22 cellular contexts compared by ENCODE assay signal in genomic region chr22:26922804-26923203, GRCh38.
DNase-seq lines count a peak whose midpoint lies in the region; ATAC-seq, FAIRE-seq and TF ChIP-seq lines count a peak whose summit lies in the region.
"Had no signal": no experiment of that assay in that cellular context is flagged by ENCODE, and none has a peak within 500 bp of the region (broad histone marks: within the 10 kb centered on the region; RNA-seq: fewer than 3 reads in every experiment).

No MANE protein-coding gene starts in this region.

- no peaks in the 10 kb centered on the region for H3K27me3 Mint-ChIP-seq in activated CD4-positive, alpha-beta T cell treated with anti-CD3 and anti-CD28 coated beads, Interleukin-2, amount 10 ng/mL, durations not matched to agents 24 days and 14 days
- H3K27me3 Mint-ChIP-seq: activated T-helper 17 cell treated with anti-CD3 and anti-CD28 coated beads, Interleukin-2, amount 50 U/mL, for 72 hours had no signal

- no peak overlapping the region for H3K27ac ChIP-seq in GM12878 (ENCODE audit: control insufficient read depth, insufficient read depth)
- H3K27ac ChIP-seq: C4-2B, foreskin keratinocyte, uterus had no signal

- intact Hi-C loops in activated CD4-positive, alpha-beta T cell treated with anti-CD3 and anti-CD28 coated beads, Interleukin-2, amount 10 ng/mL, durations not matched to agents 24 days and 14 days (cut with micrococcal nuclease) = no loop called here
- intact Hi-C loops in GM12878 (cut with micrococcal nuclease; ENCODE audit: unreplicated experiment) = no loop called here

- no peak overlapping the region for H3K4me3 ChIP-seq in GM12878
- H3K4me3 ChIP-seq: uterus had no signal

- TF ChIP-seq RAD21 in GM12878 (IDR thresholded peaks at IDR 0.05; ENCODE audit: insufficient read depth, low read depth, low read length) = no peak

- no peak overlapping the region for H3K4me3 Mint-ChIP-seq in activated CD4-positive, alpha-beta T cell treated with anti-CD3 and anti-CD28 coated beads, Interleukin-2, amount 10 ng/mL, durations not matched to agents 24 days and 14 days
- H3K4me3 Mint-ChIP-seq: activated T-helper 17 cell treated with anti-CD3 and anti-CD28 coated beads, Interleukin-2, amount 50 U/mL, for 72 hours; dendritic cell treated with granulocyte-macrophage colony-stimulating factor and Interleukin-4, amounts not matched to agents 40 ng/mL and 50 ng/mL, for 4 days; neural crest cell; T-helper 17 cell had no signal

- no peak overlapping the region for H3K27ac Mint-ChIP-seq in activated CD4-positive, alpha-beta T cell treated with anti-CD3 and anti-CD28 coated beads, Interleukin-2, amount 10 ng/mL, durations not matched to agents 24 days and 14 days
- H3K27ac Mint-ChIP-seq: activated T-helper 17 cell treated with anti-CD3 and anti-CD28 coated beads, Interleukin-2, amount 50 U/mL, for 72 hours; dendritic cell treated with granulocyte-macrophage colony-stimulating factor and Interleukin-4, amounts not matched to agents 40 ng/mL and 50 ng/mL, for 4 days; T-helper 17 cell had no signal

- no peak for TF ChIP-seq EP300 in GM12878 (IDR thresholded peaks at IDR 0.05; ENCODE audit: borderline replicate concordance in 1 of 2, control insufficient read depth in 1 of 2, low read depth in 2 of 2, low read length in 2 of 2)

- in situ Hi-C loops in GM12878 (cut with MboI) = no loop called here

- no peak for FAIRE-seq in GM12878 (lab: Jason Lieb, UNC)
- FAIRE-seq: small intestine had no signal

- H3K36me3 Mint-ChIP-seq in activated CD4-positive, alpha-beta T cell treated with anti-CD3 and anti-CD28 coated beads, Interleukin-2, amount 10 ng/mL, durations not matched to agents 24 days and 14 days (ENCODE audit: low read depth) = no peaks in the 10 kb centered on the region

- H3K9me3 Mint-ChIP-seq in activated CD4-positive, alpha-beta T cell treated with anti-CD3 and anti-CD28 coated beads, Interleukin-2, amount 10 ng/mL, durations not matched to agents 24 days and 14 days = peaks cover 1% of the 10 kb centered on the region
- H3K9me3 Mint-ChIP-seq: activated T-helper 17 cell treated with anti-CD3 and anti-CD28 coated beads, Interleukin-2, amount 50 U/mL, for 72 hours; dendritic cell treated with granulocyte-macrophage colony-stimulating factor and Interleukin-4, amounts not matched to agents 40 ng/mL and 50 ng/mL, for 4 days; neural crest cell had no signal

- SMC1A ChIA-PET in GM12878 (lab: Charles Lee; ENCODE audit: uncharacterized antibody, unreplicated experiment) = no interaction called here

- no peak overlapping the region for H3K9ac ChIP-seq in GM12878 (ENCODE audit: control insufficient read depth, insufficient read depth, low read length)

- H3K4me1 Mint-ChIP-seq in activated CD4-positive, alpha-beta T cell treated with anti-CD3 and anti-CD28 coated beads, Interleukin-2, amount 10 ng/mL, durations not matched to agents 24 days and 14 days = no peaks in the 10 kb centered on the region
- H3K4me1 Mint-ChIP-seq: activated T-helper 17 cell treated with anti-CD3 and anti-CD28 coated beads, Interleukin-2, amount 50 U/mL, for 72 hours; T-helper 17 cell had no signal

- no peaks in the 10 kb centered on the region for H3K4me1 ChIP-seq in GM12878 (ENCODE audit: control insufficient read depth, insufficient read depth, low read length)
- H3K4me1 ChIP-seq: foreskin keratinocyte, uterus had no signal

- no peaks in the 10 kb centered on the region for H3K9me3 ChIP-seq in GM12878 (replicated peaks; ENCODE audit: control insufficient read depth, insufficient read depth, low read length)
- H3K9me3 ChIP-seq: uterus had no signal

- 26% methylated on average over 5 of the region's 5 CpGs for WGBS in GM12878 (ENCODE audit: insufficient coverage, insufficient replicate concordance, low lambda C conversion rate, missing lambda C conversion rate)

- CTCF ChIA-PET in GM12878 (lab: Yijun Ruan, JAX) = no interaction called here

- ATAC-seq in GM12878 = no peak
- ATAC-seq: activated T-helper 17 cell treated with anti-CD3 and anti-CD28 coated beads, Interleukin-2, amount 50 U/mL, for 72 hours; foreskin keratinocyte; left colon; T-helper 17 cell had no signal

- no peaks in the 10 kb centered on the region for H4K20me1 ChIP-seq in GM12878 (ENCODE audit: control insufficient read depth, insufficient read depth)

- no peak overlapping the region for H2AFZ ChIP-seq in GM12878 (ENCODE audit: control insufficient read depth, low read depth, low read length)

- no peaks in the 10 kb centered on the region for H3K79me2 ChIP-seq in GM12878 (ENCODE audit: control insufficient read depth, insufficient read depth, low read length)

- TF ChIP-seq POLR2A in GM12878 (IDR thresholded peaks at IDR 0.05; ENCODE audit: low read depth, low read length) = no peak

- H3K4me2 ChIP-seq in GM12878 (ENCODE audit: control insufficient read depth, insufficient read depth) = no peak overlapping the region

- RAD21 ChIA-PET in GM12878 (lab: Charles Lee; ENCODE audit: unreplicated experiment) = no interaction called here

- BruUV-seq in GM12878 (replicated peaks; lab: Mats Ljungman, UMichigan) = no TSS peak

- DNase-seq in activated CD4-positive, alpha-beta T cell treated with anti-CD3 and anti-CD28 coated beads, Interleukin-2, amount 10 ng/mL, durations not matched to agents 24 days and 14 days = peak; percentile 57
- no peak for DNase-seq in activated CD4-positive, alpha-beta T cell treated with anti-CD3 and anti-CD28 coated beads for 4 hours
- DNase-seq in HT-29 (ENCODE audit: low spot score) = peak; percentile 9
- no peak for DNase-seq in GM12878 (ENCODE audit: low read depth, low spot score)
- peak; percentile 6 for DNase-seq in myocyte (ENCODE audit: low read depth)
- no peak for DNase-seq in RKO (ENCODE audit: low spot score)
- no peak for DNase-seq in epidermal melanocyte (ENCODE audit: insufficient read length, low spot score)
- no peak for DNase-seq in activated CD8-positive, alpha-beta memory T cell treated with anti-CD3 and anti-CD28 coated beads, Interleukin-2, amount 50 U/mL, for 4 hours
- DNase-seq: DMS 273 treated with DMSO at 0.1 percent for 48 hours; foreskin keratinocyte; left colon; midbrain; NCI-H524 treated with DMSO at 0.1 percent for 48 hours; SHP77 treated with DMSO at 0.1 percent for 48 hours; small intestine; stimulated activated CD4-positive, alpha-beta T cell treated with anti-CD3 and anti-CD28 coated beads, Interleukin-4, amount 100 ng/mL, for 1 hour; T-helper 17 cell; uterus had no signal

- POLR2A ChIA-PET in GM12878 (lab: Charles Lee) = no interaction called here

- H3K27me3 ChIP-seq in GM12878 (replicated peaks in 1 of 2; ENCODE audit: control insufficient read depth in 2 of 2, insufficient read depth in 2 of 2, low read length in 1 of 2) = no peaks in the 10 kb centered on the region; a peak in 2 of 4 replicates
- H3K27me3 ChIP-seq: foreskin keratinocyte, uterus had no signal

- TF ChIP-seq CTCF in GM12878 (IDR thresholded peaks at IDR 0.05 in 2 of 3, conservative IDR thresholded peaks at IDR 0.05 in 1 of 3; ENCODE audit: control insufficient read depth in 2 of 3, extremely low read depth in 1 of 3, insufficient read depth in 1 of 3, low read depth in 3 of 3, low read length in 3 of 3) = no peak

- no peaks in the 10 kb centered on the region for H3K36me3 ChIP-seq in GM12878 (ENCODE audit: control insufficient read depth in 2 of 2, insufficient read depth in 2 of 2, low read length in 1 of 2)
- H3K36me3 ChIP-seq: uterus had no signal

TF ChIP-seq in GM12878, 131 proteins besides CTCF, POLR2A, EP300 and RAD21 (continues in another document):
- TF ChIP-seq PRDM15 (CRISPR knock-in tag; IDR thresholded peaks at IDR 0.05) = no peak

Comparison
In these comparisons a context has a peak if more than half of its experiments do, and no peak if none do; other contexts are left out.
1. DNase-seq: peak in activated CD4-positive, alpha-beta T cell treated with anti-CD3 and anti-CD28 coated beads, Interleukin-2, amount 10 ng/mL, durations not matched to agents 24 days and 14 days (single experiment), HT-29 (single experiment) and myocyte (single experiment); none in activated CD4-positive, alpha-beta T cell treated with anti-CD3 and anti-CD28 coated beads for 4 hours (0 of 2), GM12878 (single experiment), RKO (single experiment), epidermal melanocyte (single experiment) and activated CD8-positive, alpha-beta memory T cell treated with anti-CD3 and anti-CD28 coated beads, Interleukin-2, amount 50 U/mL, for 4 hours (single experiment).